Comparison of ENCODE assay signal across 1 cellular context in the genomic region with DNA sequence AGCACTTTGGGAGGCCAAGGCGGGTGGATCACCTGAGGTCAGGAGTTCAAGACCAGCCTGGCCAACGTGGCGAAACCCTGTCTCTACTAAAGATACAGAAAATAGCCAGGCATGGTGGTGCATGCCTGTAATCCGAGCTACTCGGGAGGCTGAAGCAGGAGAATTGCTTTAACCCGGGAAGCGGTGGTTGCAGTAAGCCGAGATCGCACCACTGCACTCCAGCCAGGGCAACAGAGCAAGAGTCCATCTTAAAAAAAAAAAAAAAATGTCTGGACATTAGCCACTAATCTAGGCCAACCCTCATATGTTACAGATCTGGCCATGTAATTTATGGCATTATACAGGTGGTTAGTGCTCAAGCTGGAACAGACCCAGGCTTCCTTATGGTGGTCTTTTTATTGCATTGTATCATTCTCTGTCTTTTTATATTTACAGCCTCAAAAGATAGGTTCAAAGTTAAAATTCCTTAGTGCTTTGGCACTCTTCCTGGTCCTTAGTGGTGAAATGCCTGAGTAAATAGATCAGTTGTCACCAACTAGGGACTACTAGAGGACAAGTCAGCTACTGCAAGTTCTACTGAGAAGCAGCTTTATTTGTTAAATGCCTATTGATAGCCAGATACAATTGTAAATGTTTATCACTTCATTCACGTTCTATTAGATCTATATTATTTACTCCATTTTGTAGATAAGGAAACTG.
TF ChIP-seq lines count a peak whose summit lies in the region.

No MANE protein-coding gene starts in this region.

TF ChIP-seq in HepG2, 621 proteins besides CTCF, POLR2A, EP300 and RAD21 (continued from another document):
- TF ChIP-seq, protein P1, sequence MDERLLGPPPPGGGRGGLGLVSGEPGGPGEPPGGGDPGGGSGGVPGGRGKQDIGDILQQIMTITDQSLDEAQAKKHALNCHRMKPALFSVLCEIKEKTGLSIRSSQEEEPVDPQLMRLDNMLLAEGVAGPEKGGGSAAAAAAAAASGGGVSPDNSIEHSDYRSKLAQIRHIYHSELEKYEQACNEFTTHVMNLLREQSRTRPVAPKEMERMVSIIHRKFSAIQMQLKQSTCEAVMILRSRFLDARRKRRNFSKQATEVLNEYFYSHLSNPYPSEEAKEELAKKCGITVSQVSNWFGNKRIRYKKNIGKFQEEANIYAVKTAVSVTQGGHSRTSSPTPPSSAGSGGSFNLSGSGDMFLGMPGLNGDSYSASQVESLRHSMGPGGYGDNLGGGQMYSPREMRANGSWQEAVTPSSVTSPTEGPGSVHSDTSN (CRISPR knock-in tag; IDR thresholded peaks at IDR 0.05), result no peak
- no peak for TF ChIP-seq AGO1 (IDR thresholded peaks at IDR 0.05; ENCODE audit: low read depth, low read length, poor library complexity, severe bottlenecking)
- TF ChIP-seq, protein P2, sequence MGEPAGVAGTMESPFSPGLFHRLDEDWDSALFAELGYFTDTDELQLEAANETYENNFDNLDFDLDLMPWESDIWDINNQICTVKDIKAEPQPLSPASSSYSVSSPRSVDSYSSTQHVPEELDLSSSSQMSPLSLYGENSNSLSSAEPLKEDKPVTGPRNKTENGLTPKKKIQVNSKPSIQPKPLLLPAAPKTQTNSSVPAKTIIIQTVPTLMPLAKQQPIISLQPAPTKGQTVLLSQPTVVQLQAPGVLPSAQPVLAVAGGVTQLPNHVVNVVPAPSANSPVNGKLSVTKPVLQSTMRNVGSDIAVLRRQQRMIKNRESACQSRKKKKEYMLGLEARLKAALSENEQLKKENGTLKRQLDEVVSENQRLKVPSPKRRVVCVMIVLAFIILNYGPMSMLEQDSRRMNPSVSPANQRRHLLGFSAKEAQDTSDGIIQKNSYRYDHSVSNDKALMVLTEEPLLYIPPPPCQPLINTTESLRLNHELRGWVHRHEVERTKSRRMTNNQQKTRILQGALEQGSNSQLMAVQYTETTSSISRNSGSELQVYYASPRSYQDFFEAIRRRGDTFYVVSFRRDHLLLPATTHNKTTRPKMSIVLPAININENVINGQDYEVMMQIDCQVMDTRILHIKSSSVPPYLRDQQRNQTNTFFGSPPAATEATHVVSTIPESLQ (CRISPR knock-in tag; conservative IDR thresholded peaks at IDR 0.05), result no peak
- no peak for TF ChIP-seq KLF6 (CRISPR knock-in tag; IDR thresholded peaks at IDR 0.05)
- no peak for TF ChIP-seq ZNF75D (CRISPR knock-in tag; IDR thresholded peaks at IDR 0.05; ENCODE audit: borderline replicate concordance)
- TF ChIP-seq AKAP8 (CRISPR knock-in tag; IDR thresholded peaks at IDR 0.05), result no peak
- TF ChIP-seq MAFF (IDR thresholded peaks at IDR 0.05; ENCODE audit: low read depth, low read length), result no peak
- TF ChIP-seq ZNF260 (CRISPR knock-in tag; IDR thresholded peaks at IDR 0.05; ENCODE audit: borderline replicate concordance, low read depth), result no peak
- TF ChIP-seq PPARG (CRISPR knock-in tag; conservative IDR thresholded peaks at IDR 0.05), result no peak
- TF ChIP-seq NFIB (CRISPR knock-in tag; IDR thresholded peaks at IDR 0.05; ENCODE audit: borderline replicate concordance), result no peak
- TF ChIP-seq, protein P3, sequence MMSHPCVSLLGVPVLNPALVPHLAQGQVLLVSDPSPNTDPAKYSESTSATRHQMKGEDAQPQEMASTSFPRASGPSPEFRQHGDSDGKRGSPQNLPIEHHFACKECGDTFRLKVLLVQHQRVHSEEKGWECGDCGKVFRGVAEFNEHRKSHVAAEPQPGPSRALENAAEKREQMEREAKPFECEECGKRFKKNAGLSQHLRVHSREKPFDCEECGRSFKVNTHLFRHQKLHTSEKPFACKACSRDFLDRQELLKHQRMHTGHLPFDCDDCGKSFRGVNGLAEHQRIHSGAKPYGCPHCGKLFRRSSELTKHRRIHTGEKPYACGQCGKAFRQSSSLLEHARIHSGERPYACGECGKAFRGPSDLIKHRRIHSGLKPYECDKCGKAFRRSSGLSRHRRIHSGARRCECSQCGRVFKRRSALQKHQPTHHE (CRISPR knock-in tag; IDR thresholded peaks at IDR 0.05; ENCODE audit: borderline replicate concordance), result no peak
- TF ChIP-seq, protein P4, sequence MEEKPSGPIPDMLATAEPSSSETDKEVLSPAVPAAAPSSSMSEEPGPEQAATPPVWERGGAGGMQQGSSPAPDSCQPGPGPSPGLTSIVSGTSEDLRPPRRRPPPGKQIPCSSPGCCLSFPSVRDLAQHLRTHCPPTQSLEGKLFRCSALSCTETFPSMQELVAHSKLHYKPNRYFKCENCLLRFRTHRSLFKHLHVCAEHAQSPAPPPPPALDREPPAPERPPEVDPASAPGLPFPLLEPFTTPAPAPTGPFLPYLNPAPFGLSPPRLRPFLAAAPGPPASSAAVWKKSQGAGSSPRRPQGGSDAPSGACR (CRISPR knock-in tag; IDR thresholded peaks at IDR 0.05), result no peak
- peak; percentile 44; the same call in 1 of the 2 replicates for TF ChIP-seq RCOR2 (CRISPR knock-in tag; IDR thresholded peaks at IDR 0.05)
- TF ChIP-seq NFYC (CRISPR knock-in tag; IDR thresholded peaks at IDR 0.05), result no peak
- no peak for TF ChIP-seq HHEX (CRISPR knock-in tag; IDR thresholded peaks at IDR 0.05)
- TF ChIP-seq ZNF674 (CRISPR knock-in tag; IDR thresholded peaks at IDR 0.05; ENCODE audit: low read depth), result no peak
- TF ChIP-seq, protein P5, sequence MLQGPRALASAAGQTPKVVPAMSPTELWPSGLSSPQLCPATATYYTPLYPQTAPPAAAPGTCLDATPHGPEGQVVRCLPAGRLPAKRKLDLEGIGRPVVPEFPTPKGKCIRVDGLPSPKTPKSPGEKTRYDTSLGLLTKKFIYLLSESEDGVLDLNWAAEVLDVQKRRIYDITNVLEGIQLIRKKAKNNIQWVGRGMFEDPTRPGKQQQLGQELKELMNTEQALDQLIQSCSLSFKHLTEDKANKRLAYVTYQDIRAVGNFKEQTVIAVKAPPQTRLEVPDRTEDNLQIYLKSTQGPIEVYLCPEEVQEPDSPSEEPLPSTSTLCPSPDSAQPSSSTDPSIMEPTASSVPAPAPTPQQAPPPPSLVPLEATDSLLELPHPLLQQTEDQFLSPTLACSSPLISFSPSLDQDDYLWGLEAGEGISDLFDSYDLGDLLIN (CRISPR knock-in tag; IDR thresholded peaks at IDR 0.05; ENCODE audit: borderline replicate concordance), result no peak
- TF ChIP-seq, protein P6, sequence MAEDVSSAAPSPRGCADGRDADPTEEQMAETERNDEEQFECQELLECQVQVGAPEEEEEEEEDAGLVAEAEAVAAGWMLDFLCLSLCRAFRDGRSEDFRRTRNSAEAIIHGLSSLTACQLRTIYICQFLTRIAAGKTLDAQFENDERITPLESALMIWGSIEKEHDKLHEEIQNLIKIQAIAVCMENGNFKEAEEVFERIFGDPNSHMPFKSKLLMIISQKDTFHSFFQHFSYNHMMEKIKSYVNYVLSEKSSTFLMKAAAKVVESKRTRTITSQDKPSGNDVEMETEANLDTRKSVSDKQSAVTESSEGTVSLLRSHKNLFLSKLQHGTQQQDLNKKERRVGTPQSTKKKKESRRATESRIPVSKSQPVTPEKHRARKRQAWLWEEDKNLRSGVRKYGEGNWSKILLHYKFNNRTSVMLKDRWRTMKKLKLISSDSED (CRISPR knock-in tag; IDR thresholded peaks at IDR 0.05), result no peak
- no peak for TF ChIP-seq ZNF839 (CRISPR knock-in tag; IDR thresholded peaks at IDR 0.05; ENCODE audit: borderline replicate concordance)
- TF ChIP-seq ZNF20 (CRISPR knock-in tag; IDR thresholded peaks at IDR 0.05), result no peak
- TF ChIP-seq, protein P7, sequence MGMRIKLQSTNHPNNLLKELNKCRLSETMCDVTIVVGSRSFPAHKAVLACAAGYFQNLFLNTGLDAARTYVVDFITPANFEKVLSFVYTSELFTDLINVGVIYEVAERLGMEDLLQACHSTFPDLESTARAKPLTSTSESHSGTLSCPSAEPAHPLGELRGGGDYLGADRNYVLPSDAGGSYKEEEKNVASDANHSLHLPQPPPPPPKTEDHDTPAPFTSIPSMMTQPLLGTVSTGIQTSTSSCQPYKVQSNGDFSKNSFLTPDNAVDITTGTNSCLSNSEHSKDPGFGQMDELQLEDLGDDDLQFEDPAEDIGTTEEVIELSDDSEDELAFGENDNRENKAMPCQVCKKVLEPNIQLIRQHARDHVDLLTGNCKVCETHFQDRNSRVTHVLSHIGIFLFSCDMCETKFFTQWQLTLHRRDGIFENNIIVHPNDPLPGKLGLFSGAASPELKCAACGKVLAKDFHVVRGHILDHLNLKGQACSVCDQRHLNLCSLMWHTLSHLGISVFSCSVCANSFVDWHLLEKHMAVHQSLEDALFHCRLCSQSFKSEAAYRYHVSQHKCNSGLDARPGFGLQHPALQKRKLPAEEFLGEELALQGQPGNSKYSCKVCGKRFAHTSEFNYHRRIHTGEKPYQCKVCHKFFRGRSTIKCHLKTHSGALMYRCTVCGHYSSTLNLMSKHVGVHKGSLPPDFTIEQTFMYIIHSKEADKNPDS (CRISPR knock-in tag; IDR thresholded peaks at IDR 0.05), result no peak
- no peak for TF ChIP-seq ZNF383 (CRISPR knock-in tag; IDR thresholded peaks at IDR 0.05; ENCODE audit: borderline replicate concordance)
- TF ChIP-seq, protein P8, sequence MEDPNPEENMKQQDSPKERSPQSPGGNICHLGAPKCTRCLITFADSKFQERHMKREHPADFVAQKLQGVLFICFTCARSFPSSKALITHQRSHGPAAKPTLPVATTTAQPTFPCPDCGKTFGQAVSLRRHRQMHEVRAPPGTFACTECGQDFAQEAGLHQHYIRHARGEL (CRISPR knock-in tag; IDR thresholded peaks at IDR 0.05), result no peak
- TF ChIP-seq SKI (IDR thresholded peaks at IDR 0.05; ENCODE audit: partially characterized antibody), result no peak
- TF ChIP-seq, protein P9, sequence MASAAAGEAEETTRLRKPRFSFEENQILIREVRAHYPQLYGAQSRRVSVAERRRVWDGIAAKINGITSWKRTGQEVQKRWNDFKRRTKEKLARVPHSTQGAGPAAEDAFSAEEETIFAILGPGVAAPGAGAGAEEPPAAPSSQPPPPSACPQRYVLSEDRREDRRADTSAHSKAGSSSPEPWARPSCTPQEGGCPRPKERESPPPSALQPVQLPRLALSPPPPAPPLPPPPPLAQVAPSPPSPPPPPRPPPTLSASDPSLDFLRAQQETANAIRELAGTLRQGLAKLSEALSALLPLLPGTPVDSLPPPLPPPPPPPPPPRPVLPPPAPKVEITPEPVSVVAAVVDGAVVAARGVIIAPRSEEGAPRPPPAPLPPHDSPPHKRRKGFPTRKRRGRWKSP (CRISPR knock-in tag; IDR thresholded peaks at IDR 0.05), result no peak
- no peak for TF ChIP-seq KLF16 (CRISPR knock-in tag; IDR thresholded peaks at IDR 0.05)
- TF ChIP-seq PRPF4 (IDR thresholded peaks at IDR 0.05; ENCODE audit: low read depth, low read length, poor library complexity, severe bottlenecking), result no peak
- TF ChIP-seq MTA3 (CRISPR knock-in tag; IDR thresholded peaks at IDR 0.05), result no peak
- no peak for TF ChIP-seq ZFP36L2 (CRISPR knock-in tag; IDR thresholded peaks at IDR 0.05)
- no peak for TF ChIP-seq YEATS2 (CRISPR knock-in tag; IDR thresholded peaks at IDR 0.05; ENCODE audit: borderline replicate concordance)
- TF ChIP-seq BRCA1 (CRISPR knock-in tag; IDR thresholded peaks at IDR 0.05), result no peak
- TF ChIP-seq KLF9 (CRISPR knock-in tag; IDR thresholded peaks at IDR 0.05; ENCODE audit: low read depth), result no peak
- no peak for TF ChIP-seq ZNF720 (CRISPR knock-in tag; IDR thresholded peaks at IDR 0.05)
- TF ChIP-seq, protein P10, sequence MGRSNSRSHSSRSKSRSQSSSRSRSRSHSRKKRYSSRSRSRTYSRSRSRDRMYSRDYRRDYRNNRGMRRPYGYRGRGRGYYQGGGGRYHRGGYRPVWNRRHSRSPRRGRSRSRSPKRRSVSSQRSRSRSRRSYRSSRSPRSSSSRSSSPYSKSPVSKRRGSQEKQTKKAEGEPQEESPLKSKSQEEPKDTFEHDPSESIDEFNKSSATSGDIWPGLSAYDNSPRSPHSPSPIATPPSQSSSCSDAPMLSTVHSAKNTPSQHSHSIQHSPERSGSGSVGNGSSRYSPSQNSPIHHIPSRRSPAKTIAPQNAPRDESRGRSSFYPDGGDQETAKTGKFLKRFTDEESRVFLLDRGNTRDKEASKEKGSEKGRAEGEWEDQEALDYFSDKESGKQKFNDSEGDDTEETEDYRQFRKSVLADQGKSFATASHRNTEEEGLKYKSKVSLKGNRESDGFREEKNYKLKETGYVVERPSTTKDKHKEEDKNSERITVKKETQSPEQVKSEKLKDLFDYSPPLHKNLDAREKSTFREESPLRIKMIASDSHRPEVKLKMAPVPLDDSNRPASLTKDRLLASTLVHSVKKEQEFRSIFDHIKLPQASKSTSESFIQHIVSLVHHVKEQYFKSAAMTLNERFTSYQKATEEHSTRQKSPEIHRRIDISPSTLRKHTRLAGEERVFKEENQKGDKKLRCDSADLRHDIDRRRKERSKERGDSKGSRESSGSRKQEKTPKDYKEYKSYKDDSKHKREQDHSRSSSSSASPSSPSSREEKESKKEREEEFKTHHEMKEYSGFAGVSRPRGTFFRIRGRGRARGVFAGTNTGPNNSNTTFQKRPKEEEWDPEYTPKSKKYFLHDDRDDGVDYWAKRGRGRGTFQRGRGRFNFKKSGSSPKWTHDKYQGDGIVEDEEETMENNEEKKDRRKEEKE (IDR thresholded peaks at IDR 0.05), result no peak
- TF ChIP-seq HMG20A (CRISPR knock-in tag; IDR thresholded peaks at IDR 0.05; ENCODE audit: borderline replicate concordance), result no peak; the same call in 1 of the 2 replicates
- TF ChIP-seq, protein P11, sequence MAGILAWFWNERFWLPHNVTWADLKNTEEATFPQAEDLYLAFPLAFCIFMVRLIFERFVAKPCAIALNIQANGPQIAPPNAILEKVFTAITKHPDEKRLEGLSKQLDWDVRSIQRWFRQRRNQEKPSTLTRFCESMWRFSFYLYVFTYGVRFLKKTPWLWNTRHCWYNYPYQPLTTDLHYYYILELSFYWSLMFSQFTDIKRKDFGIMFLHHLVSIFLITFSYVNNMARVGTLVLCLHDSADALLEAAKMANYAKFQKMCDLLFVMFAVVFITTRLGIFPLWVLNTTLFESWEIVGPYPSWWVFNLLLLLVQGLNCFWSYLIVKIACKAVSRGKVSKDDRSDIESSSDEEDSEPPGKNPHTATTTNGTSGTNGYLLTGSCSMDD (CRISPR knock-in tag; IDR thresholded peaks at IDR 0.05), result no peak
- no peak for TF ChIP-seq TAF15 (IDR thresholded peaks at IDR 0.05; ENCODE audit: low read depth, low read length, poor library complexity, severe bottlenecking)
- TF ChIP-seq PCBP1 (IDR thresholded peaks at IDR 0.05; ENCODE audit: borderline replicate concordance, low read depth, low read length), result no peak
